Comparison of ENCODE assay signal across 8 cellular contexts in the genomic region with DNA sequence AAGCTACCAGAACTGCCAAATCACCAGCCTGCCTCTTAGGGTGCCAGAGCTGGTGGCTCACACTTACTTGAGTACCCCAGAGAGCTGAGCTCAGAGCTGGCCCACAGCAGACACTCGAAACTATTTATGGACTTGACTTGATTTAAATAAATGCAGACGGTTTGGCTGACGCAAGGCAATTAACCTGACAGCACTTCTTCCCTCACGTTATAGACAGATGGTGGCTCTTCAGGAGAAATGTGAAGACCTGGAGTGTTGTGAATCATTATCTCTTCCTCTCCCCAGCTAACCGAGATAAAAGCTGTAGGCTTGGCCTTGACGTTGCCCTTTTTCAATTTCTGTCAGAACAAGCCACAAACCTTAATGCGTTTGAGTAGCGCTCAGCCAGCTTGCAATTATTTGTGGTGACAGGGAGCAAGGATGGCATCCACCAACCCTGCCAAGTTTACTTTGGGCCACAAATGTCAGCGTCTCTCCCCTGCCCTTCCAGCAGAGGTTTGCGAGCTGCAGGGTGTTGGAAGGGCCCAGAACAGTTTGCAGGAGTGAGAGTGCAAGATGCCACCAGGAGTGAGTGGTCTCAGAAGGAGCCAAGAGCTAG. TPM values are rescaled to one million over a fixed set of nuclear protein-coding genes. Genes with fewer than 3 reads are reported as not detected.
DNase-seq lines count a peak whose midpoint lies in the region; ATAC-seq and TF ChIP-seq lines count a peak whose summit lies in the region.

No MANE protein-coding gene starts in this region.

- no peaks in the 10 kb centered on the region for H4K20me1 ChIP-seq in OCI-LY3 (ENCODE audit: insufficient read depth, low read length)

- H3K9ac ChIP-seq in OCI-LY3 (ENCODE audit: low read length), result peak overlapping the region; percentile 47

- no peaks in the 10 kb centered on the region for H3K36me3 ChIP-seq in OCI-LY3 (replicated peaks; ENCODE audit: low read depth, low read length)
- no peaks in the 10 kb centered on the region for H3K36me3 ChIP-seq in effector memory CD4-positive, alpha-beta T cell (ENCODE audit: control insufficient read depth, insufficient read depth, low read length)

- no peaks in the 10 kb centered on the region for H3K79me2 ChIP-seq in OCI-LY3 (ENCODE audit: low read length)

- intact Hi-C loops in left ventricle myocardium superior (cut with micrococcal nuclease), result no loop called here

- peak overlapping the region; percentile 71 for H3K4me2 ChIP-seq in OCI-LY3 (ENCODE audit: low read length)

- peak overlapping the region; percentile 46 for H3K4me3 ChIP-seq in OCI-LY3 (ENCODE audit: low read length)
- H3K4me3 ChIP-seq in effector memory CD4-positive, alpha-beta T cell (ENCODE audit: insufficient read depth, low read depth, low read length, poor library complexity, severe bottlenecking), result no peak overlapping the region

- no peaks in the 10 kb centered on the region for H3K27me3 ChIP-seq in OCI-LY3 (ENCODE audit: low read depth, low read length)
- no peaks in the 10 kb centered on the region for H3K27me3 ChIP-seq in effector memory CD4-positive, alpha-beta T cell (replicated peaks; ENCODE audit: control insufficient read depth, insufficient read depth, low read length, poor library complexity, severe bottlenecking)

- H2AFZ ChIP-seq in OCI-LY3 (ENCODE audit: low read depth, low read length), result peak overlapping the region; percentile 64

- peaks cover 39% of the 10 kb centered on the region for H3K4me1 ChIP-seq in OCI-LY3 (ENCODE audit: low read length)
- H3K4me1 ChIP-seq in effector memory CD4-positive, alpha-beta T cell (ENCODE audit: control insufficient read depth, insufficient read depth, low read length, poor library complexity, severe bottlenecking), result peaks cover 5% of the 10 kb centered on the region

- DNase-seq in NCI-H526 (lab: John Stamatoyannopoulos, UW), result peak; percentile 32 to 37
- DNase-seq in NCI-H526 treated with DMSO at 0.1 percent for 48 hours (lab: John Stamatoyannopoulos, UW), result no peak
- DNase-seq in left ventricle myocardium superior, result peak; percentile 50
- DNase-seq in stimulated activated naive CD4-positive, alpha-beta T cell (lab: John Stamatoyannopoulos, UW), result no peak
- no peak for DNase-seq in SIG-M5 treated with dmso at 0.1 percent for 504 hours (lab: John Stamatoyannopoulos, UW; ENCODE audit: unreplicated experiment)
- DNase-seq in effector memory CD4-positive, alpha-beta T cell, result no peak

- ATAC-seq in HG03025 (IDR thresholded peaks at IDR 0.05; ENCODE audit: low FRiP score, unreplicated experiment) (peak; percentile 48), left ventricle myocardium superior (peak; percentile 92)

- no peak for TF ChIP-seq CTCF in OCI-LY3 (IDR thresholded peaks at IDR 0.05; ENCODE audit: low read depth, low read length)

- H3K9me3 ChIP-seq in OCI-LY3 (ENCODE audit: insufficient read depth, low read length), result no peaks in the 10 kb centered on the region
- H3K9me3 ChIP-seq in effector memory CD4-positive, alpha-beta T cell (ENCODE audit: control insufficient read depth, low read length), result no peaks in the 10 kb centered on the region

- H3K27ac ChIP-seq in OCI-LY3 (ENCODE audit: low read length), result peak overlapping the region; percentile 53
- H3K27ac ChIP-seq in effector memory CD4-positive, alpha-beta T cell (ENCODE audit: insufficient read depth, low read length, poor library complexity, severe bottlenecking), result no peak overlapping the region

RNA-seq across cellular contexts. Expression of gene BCAR3, which starts 34.0 kb away (rescaled TPM):
- total RNA-seq in left ventricle myocardium superior, result 15.2 TPM

Comparison
In these comparisons a context has a peak if more than half of its experiments do, and no peak if none do; other contexts are left out.
1. DNase-seq: peak in NCI-H526 (2 of 2) and left ventricle myocardium superior (single experiment); none in NCI-H526 treated with DMSO at 0.1 percent for 48 hours (single experiment), stimulated activated naive CD4-positive, alpha-beta T cell (0 of 6), SIG-M5 treated with dmso at 0.1 percent for 504 hours (single experiment) and effector memory CD4-positive, alpha-beta T cell (0 of 3).